In genomic region chr17:8628609-8629169, GRCh38 we compare ENCODE assay signal across 1 cellular context.
TF ChIP-seq lines count a peak whose summit lies in the region.

No MANE protein-coding gene starts in this region.

TF ChIP-seq in K562, 482 proteins besides CTCF, POLR2A, EP300 and RAD21 (continued from another document):
- TF ChIP-seq ZMIZ1 (IDR thresholded peaks at IDR 0.05; ENCODE audit: low read depth in 2 of 2, low read length in 2 of 2) = peak in 1 of 2 experiments; percentile 28; a peak in 1 of 4 replicates
- TF ChIP-seq SMARCA4 (IDR thresholded peaks at IDR 0.05) = peak; percentile 74
- TF ChIP-seq FOXM1 (IDR thresholded peaks at IDR 0.05; ENCODE audit: low read depth) = peak; percentile 47; the same call in 1 of the 2 replicates
- TF ChIP-seq FOXM1 (CRISPR knock-in tag; IDR thresholded peaks at IDR 0.05; ENCODE audit: low read depth) = no peak
- TF ChIP-seq, protein P1, sequence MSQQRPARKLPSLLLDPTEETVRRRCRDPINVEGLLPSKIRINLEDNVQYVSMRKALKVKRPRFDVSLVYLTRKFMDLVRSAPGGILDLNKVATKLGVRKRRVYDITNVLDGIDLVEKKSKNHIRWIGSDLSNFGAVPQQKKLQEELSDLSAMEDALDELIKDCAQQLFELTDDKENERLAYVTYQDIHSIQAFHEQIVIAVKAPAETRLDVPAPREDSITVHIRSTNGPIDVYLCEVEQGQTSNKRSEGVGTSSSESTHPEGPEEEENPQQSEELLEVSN (IDR thresholded peaks at IDR 0.05; ENCODE audit: borderline replicate concordance in 1 of 2, extremely low read depth in 1 of 2, insufficient read depth in 1 of 2, insufficient read length in 1 of 2, low read depth in 1 of 2, low read length in 1 of 2, poor library complexity in 1 of 2, severe bottlenecking in 1 of 2) = no peak
- TF ChIP-seq SNRNP70 (optimal IDR thresholded peaks at IDR 0.05; ENCODE audit: low read depth, low read length) = no peak
- TF ChIP-seq ZNF165 (CRISPR knock-in tag; IDR thresholded peaks at IDR 0.05; ENCODE audit: borderline replicate concordance) = no peak
- TF ChIP-seq STAT5B (CRISPR knock-in tag; IDR thresholded peaks at IDR 0.05) = no peak
- TF ChIP-seq, protein P2, sequence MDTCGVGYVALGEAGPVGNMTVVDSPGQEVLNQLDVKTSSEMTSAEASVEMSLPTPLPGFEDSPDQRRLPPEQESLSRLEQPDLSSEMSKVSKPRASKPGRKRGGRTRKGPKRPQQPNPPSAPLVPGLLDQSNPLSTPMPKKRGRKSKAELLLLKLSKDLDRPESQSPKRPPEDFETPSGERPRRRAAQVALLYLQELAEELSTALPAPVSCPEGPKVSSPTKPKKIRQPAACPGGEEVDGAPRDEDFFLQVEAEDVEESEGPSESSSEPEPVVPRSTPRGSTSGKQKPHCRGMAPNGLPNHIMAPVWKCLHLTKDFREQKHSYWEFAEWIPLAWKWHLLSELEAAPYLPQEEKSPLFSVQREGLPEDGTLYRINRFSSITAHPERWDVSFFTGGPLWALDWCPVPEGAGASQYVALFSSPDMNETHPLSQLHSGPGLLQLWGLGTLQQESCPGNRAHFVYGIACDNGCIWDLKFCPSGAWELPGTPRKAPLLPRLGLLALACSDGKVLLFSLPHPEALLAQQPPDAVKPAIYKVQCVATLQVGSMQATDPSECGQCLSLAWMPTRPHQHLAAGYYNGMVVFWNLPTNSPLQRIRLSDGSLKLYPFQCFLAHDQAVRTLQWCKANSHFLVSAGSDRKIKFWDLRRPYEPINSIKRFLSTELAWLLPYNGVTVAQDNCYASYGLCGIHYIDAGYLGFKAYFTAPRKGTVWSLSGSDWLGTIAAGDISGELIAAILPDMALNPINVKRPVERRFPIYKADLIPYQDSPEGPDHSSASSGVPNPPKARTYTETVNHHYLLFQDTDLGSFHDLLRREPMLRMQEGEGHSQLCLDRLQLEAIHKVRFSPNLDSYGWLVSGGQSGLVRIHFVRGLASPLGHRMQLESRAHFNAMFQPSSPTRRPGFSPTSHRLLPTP (IDR thresholded peaks at IDR 0.05; ENCODE audit: borderline replicate concordance, extremely low read depth, insufficient read length) = no peak
- no peak for TF ChIP-seq KAT2B (IDR thresholded peaks at IDR 0.05; ENCODE audit: low read depth, low read length)
- peak; percentile 63 for TF ChIP-seq NCOR1 (IDR thresholded peaks at IDR 0.05)
- TF ChIP-seq GATA2 (CRISPR knock-in tag; IDR thresholded peaks at IDR 0.05) = peak; percentile 54
- no peak for TF ChIP-seq MCM5 (IDR thresholded peaks at IDR 0.05; ENCODE audit: low read depth)
- TF ChIP-seq VEZF1 (CRISPR knock-in tag; IDR thresholded peaks at IDR 0.05) = no peak; the same call in 1 of the 2 replicates
- TF ChIP-seq MCM2 (IDR thresholded peaks at IDR 0.05; ENCODE audit: low read depth) = no peak
